ENCODE assay signal across 9 cellular contexts in the genomic region with DNA sequence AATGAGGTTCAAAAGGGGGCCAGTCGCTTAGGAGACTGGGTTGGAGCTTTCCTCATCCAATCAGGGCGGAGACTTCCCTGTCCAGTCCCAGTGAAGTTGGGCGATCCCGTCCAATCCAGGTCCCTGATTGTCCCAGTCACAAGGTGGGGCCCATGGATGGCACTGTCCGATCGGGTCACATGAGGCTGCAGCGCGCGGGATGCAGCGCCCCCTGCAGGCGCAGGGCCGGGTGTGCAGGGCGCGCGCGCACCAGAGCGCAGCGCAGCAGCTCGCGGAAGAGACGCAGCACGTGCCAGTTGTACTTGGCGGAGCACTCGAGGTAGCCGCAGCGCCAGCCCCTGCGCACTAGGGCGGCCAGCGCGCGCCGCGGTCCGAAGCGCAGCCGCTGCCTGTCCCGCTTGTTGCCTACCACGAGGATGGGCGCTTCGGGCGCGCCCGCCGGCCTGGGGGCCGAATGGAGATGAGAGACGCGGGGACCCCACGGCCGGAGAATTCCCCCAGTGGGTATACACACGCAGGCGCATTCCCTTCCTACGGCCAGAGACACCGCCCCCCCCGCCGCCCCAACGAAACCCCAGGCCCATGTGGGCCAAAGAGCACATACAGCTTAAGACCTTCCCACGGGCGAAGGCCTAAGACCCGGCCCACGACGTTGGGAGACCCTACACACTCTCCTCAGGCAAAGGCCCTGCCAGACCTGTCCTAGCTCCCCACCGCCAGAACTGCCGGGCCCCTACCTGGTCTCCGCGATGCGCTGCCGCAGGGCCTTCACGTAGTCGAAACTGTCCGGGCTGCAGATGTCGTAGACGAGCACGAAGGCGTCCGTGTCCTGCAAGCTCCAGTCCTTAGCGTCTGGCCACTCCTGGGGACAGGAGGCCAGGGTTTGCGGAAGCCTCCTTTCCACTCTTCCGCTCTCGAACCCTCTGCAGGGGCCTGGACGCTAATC. TPM values are rescaled to one million over a fixed set of nuclear protein-coding genes. Genes with fewer than 3 reads are reported as not detected.
DNase-seq lines count a peak whose midpoint lies in the region; ATAC-seq and TF ChIP-seq lines count a peak whose summit lies in the region.
"Had no signal": no experiment of that assay in that cellular context is flagged by ENCODE, and none has a peak within 500 bp of the region (broad histone marks: within the 10 kb centered on the region; RNA-seq: fewer than 3 reads in every experiment).

No MANE protein-coding gene starts in this region.

- no peaks in the 10 kb centered on the region for H3K9me3 Mint-ChIP-seq in CD4-positive, alpha-beta T cell
- peaks cover 10% of the 10 kb centered on the region for H3K9me3 Mint-ChIP-seq in endodermal cell
- H3K9me3 Mint-ChIP-seq: stimulated activated naive CD8-positive, alpha-beta T cell treated with anti-CD3 and anti-CD28 coated beads, Interleukin-15, Interleukin-2, amounts not matched to agents 100 ng/mL and 50 ng/mL, for 24 hours had no signal

- peak overlapping the region; percentile 30 for H3K4me3 Mint-ChIP-seq in CD4-positive, alpha-beta T cell
- H3K4me3 Mint-ChIP-seq in endodermal cell: no peak overlapping the region

- H3K4me3 ChIP-seq in OCI-LY3 (ENCODE audit: low read length) (no peak overlapping the region), endodermal cell (ENCODE audit: low read length) (no peak overlapping the region), muscle layer of colon (ENCODE audit: low read depth in 1 of 2, low read length in 2 of 2) (peak overlapping the region; percentile 21 to 41)

- no peaks in the 10 kb centered on the region for H3K79me2 ChIP-seq in OCI-LY3 (ENCODE audit: low read length)

- H3K4me2 ChIP-seq in OCI-LY3 (ENCODE audit: low read length): no peak overlapping the region

- H3K9me3 ChIP-seq in CD4-positive, alpha-beta T cell (ENCODE audit: control insufficient read depth, low read length): no peaks in the 10 kb centered on the region
- no peaks in the 10 kb centered on the region for H3K9me3 ChIP-seq in OCI-LY3 (ENCODE audit: insufficient read depth, low read length)
- no peaks in the 10 kb centered on the region for H3K9me3 ChIP-seq in endodermal cell (ENCODE audit: control insufficient read depth, low read length)
- no peaks in the 10 kb centered on the region for H3K9me3 ChIP-seq in muscle layer of colon (ENCODE audit: low read length)

- peaks cover 52% of the 10 kb centered on the region for H3K27me3 ChIP-seq in CD4-positive, alpha-beta T cell (ENCODE audit: control insufficient read depth, insufficient read depth, low read length)
- H3K27me3 ChIP-seq in OCI-LY3 (ENCODE audit: low read depth, low read length) (no peaks in the 10 kb centered on the region), endodermal cell (ENCODE audit: control insufficient read depth, insufficient read depth, low read length, poor library complexity, severe bottlenecking) (peaks cover 38% of the 10 kb centered on the region), muscle layer of colon (ENCODE audit: control insufficient read depth in 1 of 2, insufficient read depth in 2 of 2, low read length in 2 of 2) (peaks cover 17 to 30% of the 10 kb centered on the region in 2 donors)

- CTCF ChIA-PET in CD4-positive, alpha-beta T cell (lab: Charles Lee): interaction anchor here (0.6 kb wide), 1 partner anchor 565 kb away, joined by 3 read pairs; no protein-coding TSS in a partner anchor

- H3K4me1 Mint-ChIP-seq in CD4-positive, alpha-beta T cell (ENCODE audit: low read depth): peaks cover 19% of the 10 kb centered on the region
- peaks cover 15% of the 10 kb centered on the region for H3K4me1 Mint-ChIP-seq in endodermal cell

- TF ChIP-seq CTCF in CD4-positive, alpha-beta T cell (IDR thresholded peaks at IDR 0.05): no peak
- TF ChIP-seq CTCF in OCI-LY3 (IDR thresholded peaks at IDR 0.05; ENCODE audit: low read depth, low read length): peak; percentile 35
- peak; percentile 96 for TF ChIP-seq CTCF in endodermal cell (conservative IDR thresholded peaks at IDR 0.05)

- DNase-seq in CD4-positive, alpha-beta T cell: no peak
- peak; percentile 93 for DNase-seq in endodermal cell
- DNase-seq in effector CD8-positive, alpha-beta T cell (lab: John Stamatoyannopoulos, UW): no peak
- DNase-seq in GOT3 (lab: John Stamatoyannopoulos, UW): no peak

- no peaks in the 10 kb centered on the region for H4K20me1 ChIP-seq in OCI-LY3 (ENCODE audit: insufficient read depth, low read length)

- H3K27ac ChIP-seq in CD4-positive, alpha-beta T cell (ENCODE audit: low read depth, low read length): no peak overlapping the region
- H3K27ac ChIP-seq in OCI-LY3 (ENCODE audit: low read length): no peak overlapping the region
- no peak overlapping the region for H3K27ac ChIP-seq in endodermal cell (ENCODE audit: low read depth, low read length)
- no peak overlapping the region for H3K27ac ChIP-seq in muscle layer of colon (ENCODE audit: low read depth, low read length)

- no peaks in the 10 kb centered on the region for H3K36me3 ChIP-seq in OCI-LY3 (replicated peaks; ENCODE audit: low read depth, low read length)
- no peaks in the 10 kb centered on the region for H3K36me3 ChIP-seq in endodermal cell (ENCODE audit: control insufficient read depth, insufficient read depth, low read length)
- no peaks in the 10 kb centered on the region for H3K36me3 ChIP-seq in muscle layer of colon (ENCODE audit: insufficient read depth, low read length)

- H3K9ac ChIP-seq in OCI-LY3 (ENCODE audit: low read length) (no peak overlapping the region), endodermal cell (ENCODE audit: extremely low read depth, low read length, poor library complexity, severe bottlenecking) (no peak overlapping the region), muscle layer of colon (ENCODE audit: low read length) (no peak overlapping the region)

- 82 to 88% methylated on average over 71 to 80 of the region's 80 CpGs for WGBS in endodermal cell (ENCODE audit: insufficient coverage in 1 of 2, insufficient read length in 1 of 2), 2 experiments

- ATAC-seq in CD4-positive, alpha-beta T cell (ENCODE audit: poor library complexity): peak; percentile 38
- ATAC-seq in GM19023 (IDR thresholded peaks at IDR 0.05; ENCODE audit: unreplicated experiment) (no peak), GM21529 (IDR thresholded peaks at IDR 0.05; ENCODE audit: unreplicated experiment) (no peak)

- H3K27me3 Mint-ChIP-seq in CD4-positive, alpha-beta T cell: peaks cover 48% of the 10 kb centered on the region
- H3K27me3 Mint-ChIP-seq in endodermal cell (ENCODE audit: insufficient read depth): peaks cover 47% of the 10 kb centered on the region

- H2AFZ ChIP-seq in OCI-LY3 (ENCODE audit: low read depth, low read length): no peak overlapping the region

- no peaks in the 10 kb centered on the region for H3K36me3 Mint-ChIP-seq in CD4-positive, alpha-beta T cell (ENCODE audit: low read depth)
- H3K36me3 Mint-ChIP-seq in endodermal cell (ENCODE audit: low read depth): peaks cover 11% of the 10 kb centered on the region

- POLR2A ChIA-PET in CD4-positive, alpha-beta T cell (lab: Charles Lee): no interaction called here

- intact Hi-C loops in CD4-positive, alpha-beta T cell (cut with DNase I, micrococcal nuclease): no loop called here

- H3K27ac Mint-ChIP-seq in CD4-positive, alpha-beta T cell: no peak overlapping the region
- no peak overlapping the region for H3K27ac Mint-ChIP-seq in endodermal cell
- H3K27ac Mint-ChIP-seq: stimulated activated naive CD8-positive, alpha-beta T cell treated with anti-CD3 and anti-CD28 coated beads, Interleukin-15, Interleukin-2, amounts not matched to agents 100 ng/mL and 50 ng/mL, for 24 hours had no signal

- H3K4me1 ChIP-seq in OCI-LY3 (ENCODE audit: low read length): no peaks in the 10 kb centered on the region
- peaks cover 5% of the 10 kb centered on the region for H3K4me1 ChIP-seq in endodermal cell (ENCODE audit: control insufficient read depth, insufficient read depth, low read length)
- peaks cover 49% of the 10 kb centered on the region for H3K4me1 ChIP-seq in muscle layer of colon (ENCODE audit: insufficient read depth, low read length)

RNA-seq across cellular contexts. Expression of gene RASL10A, which starts 2.1 kb away (rescaled TPM):
- under 1 TPM; 0.30 to 0.36 TPM for total RNA-seq in CD4-positive, alpha-beta T cell
- 1 to 10 TPM; 1.3 TPM for total RNA-seq in endodermal cell
- 1.0 TPM for polyA plus RNA-seq in endodermal cell (2013, experiment 1 of 2)
- polyA plus RNA-seq in endodermal cell (2013, experiment 2 of 2): 1.1 TPM

RNA-seq across cellular contexts. Expression of gene GAS2L1, which starts 6.9 kb away (rescaled TPM):
- under 1 TPM; 0.28 to 0.77 TPM for total RNA-seq in CD4-positive, alpha-beta T cell
- 10 to 100 TPM; 22.2 to 24.9 TPM for total RNA-seq in endodermal cell
- polyA plus RNA-seq in endodermal cell (2013, experiment 1 of 2): 13.9 TPM
- polyA plus RNA-seq in endodermal cell (2013, experiment 2 of 2): 14.7 TPM

RNA-seq across cellular contexts. Expression of gene EWSR1, which starts 45.3 kb away (rescaled TPM):
- total RNA-seq in CD4-positive, alpha-beta T cell: 100 to 1,000 TPM; 292 to 309 TPM
- total RNA-seq in endodermal cell: 100 to 1,000 TPM; 295 to 352 TPM
- 394 TPM for polyA plus RNA-seq in endodermal cell (2013, experiment 1 of 2)
- 355 TPM for polyA plus RNA-seq in endodermal cell (2013, experiment 2 of 2)

RNA-seq across cellular contexts. Expression of gene RHBDD3, which starts 45.6 kb away (rescaled TPM):
- 10 to 100 TPM in 1 of 2 experiments, 1 to 10 TPM in 1; 9.0 to 11.7 TPM for total RNA-seq in CD4-positive, alpha-beta T cell
- 10 to 100 TPM; 65.0 to 75.2 TPM for total RNA-seq in endodermal cell
- 45.2 TPM for polyA plus RNA-seq in endodermal cell (2013, experiment 1 of 2)
- polyA plus RNA-seq in endodermal cell (2013, experiment 2 of 2): 37.1 TPM

Comparison
In these comparisons a context has a peak if more than half of its experiments do, and no peak if none do; other contexts are left out.
1. H3K4me3 ChIP-seq: peak in muscle layer of colon (2 of 2); none in OCI-LY3 (single experiment) and endodermal cell (single experiment).
2. RNA of gene GAS2L1, which starts 6.9 kb away (total RNA-seq): 22.2 to 24.9 TPM in endodermal cell; 0.28 to 0.77 TPM in CD4-positive, alpha-beta T cell; every median in the first group is over 10 times any median in the second.